Comparison of ENCODE assay signal across 21 cellular contexts in the genomic region with DNA sequence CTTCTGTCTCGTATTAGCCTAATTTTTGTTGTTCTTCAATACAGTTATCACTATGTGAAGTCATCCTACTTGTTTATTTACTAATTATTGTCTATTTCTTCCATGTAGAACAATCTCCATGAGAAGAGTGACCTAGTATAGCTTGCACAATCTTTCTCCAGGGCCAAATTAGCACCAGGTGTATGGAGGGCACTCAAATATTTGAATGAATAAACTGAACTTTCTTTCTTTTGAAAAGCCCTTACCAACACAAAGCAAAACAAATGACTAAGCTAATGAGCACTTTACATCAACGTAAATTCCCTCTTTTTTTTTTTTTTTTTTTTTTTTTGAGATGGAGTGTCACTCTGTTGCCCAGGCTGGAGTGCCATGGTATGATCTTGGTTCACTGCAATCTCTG. TPM values are rescaled to one million over a fixed set of nuclear protein-coding genes. Genes with fewer than 3 reads are reported as not detected.
DNase-seq lines count a peak whose midpoint lies in the region; ATAC-seq and TF ChIP-seq lines count a peak whose summit lies in the region.
"Had no signal": no experiment of that assay in that cellular context is flagged by ENCODE, and none has a peak within 500 bp of the region (broad histone marks: within the 10 kb centered on the region; RNA-seq: fewer than 3 reads in every experiment).

No MANE protein-coding gene starts in this region.

- CTCF ChIA-PET in MCF 10A (lab: Yijun Ruan, JAX), result no interaction called here
- CTCF ChIA-PET in activated naive CD4-positive, alpha-beta T cell treated with anti-CD3 and anti-CD28 coated beads for 36 hours (lab: Charles Lee), result interaction anchor here (0.6 kb wide), 2 partner anchors 15 to 31 kb away, joined by 3 to 5 read pairs; no protein-coding TSS in a partner anchor

- no peaks in the 10 kb centered on the region for H3K4me1 Mint-ChIP-seq in MCF 10A (ENCODE audit: insufficient read depth, unreplicated experiment)
- H3K4me1 Mint-ChIP-seq in activated naive CD4-positive, alpha-beta T cell treated with anti-CD3 and anti-CD28 coated beads for 36 hours (ENCODE audit: low read depth), result no peaks in the 10 kb centered on the region

- H3K36me3 Mint-ChIP-seq in MCF 10A (ENCODE audit: insufficient read depth, unreplicated experiment), result no peaks in the 10 kb centered on the region
- H3K36me3 Mint-ChIP-seq in activated naive CD4-positive, alpha-beta T cell treated with anti-CD3 and anti-CD28 coated beads for 36 hours (ENCODE audit: low read depth), result no peaks in the 10 kb centered on the region
- H3K36me3 Mint-ChIP-seq: IgD-negative memory B cell had no signal

- H3K27ac Mint-ChIP-seq in MCF 10A (ENCODE audit: low read depth, unreplicated experiment), result peak overlapping the region; percentile 31
- H3K27ac Mint-ChIP-seq in activated naive CD4-positive, alpha-beta T cell treated with anti-CD3 and anti-CD28 coated beads for 36 hours, result no peak overlapping the region
- H3K27ac Mint-ChIP-seq: CD4-positive, alpha-beta T cell; IgD-negative memory B cell had no signal

- no peak overlapping the region for H3K9ac ChIP-seq in Karpas-422 (ENCODE audit: low read length)
- H3K9ac ChIP-seq: BLaER1 had no signal

- no peak for TF ChIP-seq CTCF in MCF 10A (IDR thresholded peaks at IDR 0.05; ENCODE audit: unreplicated experiment)
- TF ChIP-seq CTCF in breast epithelium (IDR thresholded peaks at IDR 0.05), result no peak

- POLR2A ChIA-PET in MCF 10A (lab: Yijun Ruan, JAX), result no interaction called here

- H3K9me3 ChIP-seq in breast epithelium (no peaks in the 10 kb centered on the region), Karpas-422 (ENCODE audit: low read length) (no peaks in the 10 kb centered on the region)
- H3K9me3 ChIP-seq: A549, BLaER1, MG63, Peyer's patch had no signal

- H3K27ac ChIP-seq in breast epithelium, result no peak overlapping the region
- no peak overlapping the region for H3K27ac ChIP-seq in Karpas-422 (ENCODE audit: low read length)
- H3K27ac ChIP-seq: BLaER1, Peyer's patch had no signal

- DNase-seq in MCF 10A (ENCODE audit: unreplicated experiment) (no peak), breast epithelium (ENCODE audit: low spot score in 2 of 2) (no peak), M059J (ENCODE audit: low read depth) (peak; percentile 52), left lobe of liver (ENCODE audit: low spot score) (no peak), Karpas-422 (no peak)
- DNase-seq in activated naive CD4-positive, alpha-beta T cell treated with anti-CD3 and anti-CD28 coated beads for 36 hours, result no peak
- DNase-seq in activated CD4-positive, CD25-positive, alpha-beta regulatory T cell treated with anti-CD3 and anti-CD28 coated beads, Interleukin-2, amount 50 U/mL, for 72 hours, result no peak
- DNase-seq: CD4-positive, alpha-beta T cell; COR-L47; DND-41; HCEC 1CT; MG63; NCI-H1436; NCI-H187 treated with DMSO at 0.1 percent for 48 hours; NCI-H446; NK-92 treated with Interleukin-12 subunit alpha and Interleukin-12 subunit beta, amount 100 ng/mL, for 24 hours; Peyer's patch had no signal

- BruUV-seq in MCF 10A (replicated peaks; lab: Mats Ljungman, UMichigan), result no TSS peak

- ATAC-seq in left lobe of liver, result peak; percentile 22
- ATAC-seq: SK-N-SH treated with all-trans-retinoic acid at 6 μM for 48 hours had no signal

- H4K20me1 ChIP-seq in Karpas-422 (ENCODE audit: insufficient read depth, low read depth, low read length), result 0 out of 2 replicates have a peak, but pooled peaks cover 4% of the 10 kb centered on the region
- H4K20me1 ChIP-seq: BLaER1 had no signal

- H3K9me2 ChIP-seq in Karpas-422 (replicated peaks; ENCODE audit: insufficient read depth, low read length), result no peaks in the 10 kb centered on the region

- no peaks in the 10 kb centered on the region for H3K79me2 ChIP-seq in Karpas-422 (ENCODE audit: low read length)

- no peaks in the 10 kb centered on the region for H3K27me3 Mint-ChIP-seq in MCF 10A (ENCODE audit: insufficient read depth, unreplicated experiment)
- H3K27me3 Mint-ChIP-seq in activated naive CD4-positive, alpha-beta T cell treated with anti-CD3 and anti-CD28 coated beads for 36 hours (ENCODE audit: low read depth), result no peaks in the 10 kb centered on the region
- H3K27me3 Mint-ChIP-seq: CD4-positive, alpha-beta T cell; IgD-negative memory B cell had no signal

- H3K27me3 ChIP-seq in breast epithelium, result no peaks in the 10 kb centered on the region
- no peaks in the 10 kb centered on the region for H3K27me3 ChIP-seq in Karpas-422 (ENCODE audit: low read length)
- H3K27me3 ChIP-seq: BLaER1, MG63, Peyer's patch had no signal

- TF ChIP-seq POLR2A in breast epithelium (IDR thresholded peaks at IDR 0.05), result no peak

- no peaks in the 10 kb centered on the region for H3K4me1 ChIP-seq in breast epithelium
- H3K4me1 ChIP-seq in Karpas-422 (ENCODE audit: low read length), result peaks cover 4% of the 10 kb centered on the region; the same call in 1 of the 2 replicates
- H3K4me1 ChIP-seq: BLaER1 had no signal

- H2AFZ ChIP-seq in Karpas-422 (ENCODE audit: low read length), result no peak overlapping the region

- intact Hi-C loops in MCF 10A (cut with micrococcal nuclease), result no loop called here
- intact Hi-C loops in breast epithelium (cut with DNase I; ENCODE audit: low total_unique reads), result no loop called here
- intact Hi-C loops in activated naive CD4-positive, alpha-beta T cell treated with anti-CD3 and anti-CD28 coated beads for 36 hours (cut with micrococcal nuclease), result no loop called here

- H3K4me3 Mint-ChIP-seq in MCF 10A (ENCODE audit: unreplicated experiment), result no peak overlapping the region
- no peak overlapping the region for H3K4me3 Mint-ChIP-seq in activated naive CD4-positive, alpha-beta T cell treated with anti-CD3 and anti-CD28 coated beads for 36 hours
- H3K4me3 Mint-ChIP-seq: CD4-positive, alpha-beta T cell; IgD-negative memory B cell had no signal

- H3K4me3 ChIP-seq in breast epithelium (no peak overlapping the region), Karpas-422 (ENCODE audit: low read length) (no peak overlapping the region)
- H3K4me3 ChIP-seq: A549, BLaER1, MG63, Peyer's patch had no signal

- H3K4me2 ChIP-seq in Karpas-422 (ENCODE audit: low read depth, low read length, poor library complexity, severe bottlenecking), result no peak overlapping the region
- H3K4me2 ChIP-seq: A549, BLaER1 had no signal

- H3K9me3 Mint-ChIP-seq in MCF 10A (ENCODE audit: unreplicated experiment), result no peaks in the 10 kb centered on the region
- H3K9me3 Mint-ChIP-seq in activated naive CD4-positive, alpha-beta T cell treated with anti-CD3 and anti-CD28 coated beads for 36 hours, result no peaks in the 10 kb centered on the region
- H3K9me3 Mint-ChIP-seq: CD4-positive, alpha-beta T cell; IgD-negative memory B cell had no signal

- no peaks in the 10 kb centered on the region for H3K36me3 ChIP-seq in breast epithelium
- no peaks in the 10 kb centered on the region for H3K36me3 ChIP-seq in Karpas-422 (ENCODE audit: insufficient read depth, low read length)
- H3K36me3 ChIP-seq: BLaER1, MG63, Peyer's patch had no signal

RNA-seq across cellular contexts. Expression of a gene that starts 34.2 kb away (rescaled TPM):
- 2.9 and 3.1 TPM in 2 replicates for total RNA-seq in MCF 10A (2022)
- total RNA-seq in breast epithelium, result 1 to 10 TPM; 1.3 to 5.6 (median 1.9) TPM
- 1.8 and 3.2 TPM in 2 replicates for total RNA-seq in M059J (2014; rRNA removed; shearing (Covaris generic))
- total RNA-seq in left lobe of liver, result 11.4 TPM
- total RNA-seq in Karpas-422 (2014; rRNA removed; shearing (Covaris generic); ENCODE audit: low replicate concordance), result not detected in 2 replicates
- 1 to 10 TPM; 3.1 to 3.7 TPM for total RNA-seq in activated naive CD4-positive, alpha-beta T cell treated with anti-CD3 and anti-CD28 coated beads for 36 hours
